In genomic region chr15:78034495-78035191, GRCh38 we compare ENCODE assay signal across 1 cellular context.
TF ChIP-seq lines count a peak whose summit lies in the region.

No MANE protein-coding gene starts in this region.

TF ChIP-seq in SK-N-SH, 30 proteins besides CTCF, POLR2A, EP300 and RAD21:
- TF ChIP-seq FOXJ3 (CRISPR knock-in tag; IDR thresholded peaks at IDR 0.05) (no peak), MAX (IDR thresholded peaks at IDR 0.05; ENCODE audit: low read depth) (no peak), CHD2 (IDR thresholded peaks at IDR 0.05; ENCODE audit: low read length, partially characterized antibody) (no peak), TEAD4 (IDR thresholded peaks at IDR 0.05; ENCODE audit: borderline replicate concordance, insufficient read depth) (no peak), SMC3 (IDR thresholded peaks at IDR 0.05; ENCODE audit: low read depth, low read length) (no peak), PBX3 (IDR thresholded peaks at IDR 0.05) (no peak), GABPA (IDR thresholded peaks at IDR 0.05; ENCODE audit: low read depth) (no peak), REST (IDR thresholded peaks at IDR 0.05; ENCODE audit: low read depth, low read length) (no peak)
